ENCODE assay signal across 8 cellular contexts in genomic region chr3:46208167-46208704, GRCh38. TPM values are rescaled to one million over a fixed set of nuclear protein-coding genes. Genes with fewer than 3 reads are reported as not detected.
A peak's percentile ranks its signal among the peaks of the same experiment; 100 is the strongest.
DNase-seq lines count a peak whose midpoint lies in the region; ATAC-seq and TF ChIP-seq lines count a peak whose summit lies in the region.

TSS of gene CCR1 (minus strand) at chr3:46208313. CDS start at chr3:46204313, 4,000 bp downstream.

- peak; percentile 49 for DNase-seq in activated T-cell treated with anti-CD3 and anti-CD28 coated beads for 48 hours (ENCODE audit: low read depth)
- no peak for DNase-seq in activated T-cell treated with anti-CD3 and anti-CD28 coated beads for 4 hours
- DNase-seq in T-cell = peak in 22 of 34 experiments; percentile 3 to 42 (median 18)
- peak in 5 of 10 donors; percentile 20 to 55 (median 46) for DNase-seq in dorsolateral prefrontal cortex
- no peak for DNase-seq in thoracic aorta (ENCODE audit: low spot score)
- no peak for DNase-seq in GM03348 (ENCODE audit: low spot score)

- H3K27ac ChIP-seq in dorsolateral prefrontal cortex (peak within 1 kb of the TSS in 26 of 59 donors; percentile 4 to 67 (median 26)), thoracic aorta (peak within 1 kb of the TSS in 1 of 2 donors; percentile 6)

- H3K36me3 Mint-ChIP-seq in T-cell = no peaks in the 10 kb centered on the region

- no peaks in the 10 kb centered on the region for H3K9me3 Mint-ChIP-seq in T-cell

- ATAC-seq in HG03066 (IDR thresholded peaks at IDR 0.05; ENCODE audit: low read depth, unreplicated experiment) (peak; percentile 79), T-cell (replicated peaks in 1 of 4) (peak in 3 of 4 experiments; percentile 26 to 48 (median 42)), thoracic aorta (ENCODE audit: insufficient number of reproducible peaks, low FRiP score, low read depth) (no peak)

- H3K4me3 Mint-ChIP-seq in T-cell = peak within 1 kb of the TSS in 1 of 3 donors; percentile 36

- H3K4me3 ChIP-seq in dorsolateral prefrontal cortex (peak within 1 kb of the TSS in 48 of 59 donors; percentile 3 to 57 (median 31)), mononuclear cell (ENCODE audit: low read length) (peak within 1 kb of the TSS; percentile 79), thoracic aorta (peak within 1 kb of the TSS; percentile 48)

- H3K9me3 ChIP-seq in mononuclear cell (ENCODE audit: low read depth, low read length) (no peaks in the 10 kb centered on the region), thoracic aorta (no peaks in the 10 kb centered on the region)

- peaks cover 0 to 7% (median 0%) of the 10 kb centered on the region in 45 donors for H3K27me3 ChIP-seq in dorsolateral prefrontal cortex
- H3K27me3 ChIP-seq in mononuclear cell (ENCODE audit: insufficient read depth, low read length) = no peaks in the 10 kb centered on the region
- no peaks in the 10 kb centered on the region for H3K27me3 ChIP-seq in thoracic aorta (replicated peaks; ENCODE audit: insufficient read depth)

- TF ChIP-seq CTCF in dorsolateral prefrontal cortex (IDR thresholded peaks at IDR 0.05 in 54 of 56, conservative IDR thresholded peaks at IDR 0.05 in 2 of 56; ENCODE audit: low read depth in 1 of 56, partially characterized antibody in 56 of 56) (peak in 51 of 56 donors; percentile 9 to 66 (median 39)), thoracic aorta (IDR thresholded peaks at IDR 0.05) (no peak)

- peak within 1 kb of the TSS; percentile 74 to 78 for H3K27ac Mint-ChIP-seq in T-cell

- intact Hi-C loops in dorsolateral prefrontal cortex (cut with DNase I) = no loop called here

- H3K27me3 Mint-ChIP-seq in T-cell = no peaks in the 10 kb centered on the region

- CTCF ChIA-PET in T-cell (lab: Charles Lee) = interaction anchor here (0.7 to 1.9 kb wide), 11 partner anchors 10 to 170 kb away, joined by 3 to 6 read pairs (median 4); partner anchors contain the start of gene CCR5 (in 1 of the 2)

- POLR2A ChIA-PET in T-cell (lab: Charles Lee) = interaction anchor here in 1 of 2 donors (0.7 kb wide), 1 partner anchor 705 kb away, joined by 3 read pairs; no protein-coding TSS in a partner anchor

- H3K36me3 ChIP-seq in thoracic aorta = no peaks in the 10 kb centered on the region

- peaks cover 17 to 35% (median 25%) of the 10 kb centered on the region in 3 donors for H3K4me1 Mint-ChIP-seq in T-cell

- H3K4me1 ChIP-seq in mononuclear cell (ENCODE audit: insufficient read depth, low read length) (peaks cover 87% of the 10 kb centered on the region), thoracic aorta (ENCODE audit: control insufficient read depth in 1 of 2, low read depth in 2 of 2) (no peaks in the 10 kb centered on the region)

RNA-seq across cellular contexts. Expression of gene CCR1, which starts in this region (rescaled TPM):
- total RNA-seq in T-cell (under 1 TPM; 0.12 to 0.98 (median 0.43) TPM), dorsolateral prefrontal cortex (10 to 100 TPM in 4 of 120 experiments, 1 to 10 TPM in 112, under 1 TPM in 4; 0.56 to 17.4 (median 3.0) TPM), mononuclear cell (60.7 TPM), thoracic aorta (10 to 100 TPM; 10.0 to 27.7 TPM)

Comparison
In these comparisons a context has a peak if more than half of its experiments do, and no peak if none do; other contexts are left out.
1. Peak in DNase-seq and ATAC-seq in T-cell; RNA of the gene not detected or under 1 TPM.